ENCODE assay signal across 22 cellular contexts in genomic region chr3:16908006-16908405, GRCh38. TPM values are rescaled to one million over a fixed set of nuclear protein-coding genes. Genes with fewer than 3 reads are reported as not detected.
DNase-seq lines count a peak whose midpoint lies in the region; ATAC-seq and TF ChIP-seq lines count a peak whose summit lies in the region.
"Had no signal": no experiment of that assay in that cellular context is flagged by ENCODE, and none has a peak within 500 bp of the region (broad histone marks: within the 10 kb centered on the region; RNA-seq: fewer than 3 reads in every experiment).

No MANE protein-coding gene starts in this region.

- peaks cover 100% of the 10 kb centered on the region for H3K4me1 ChIP-seq in KMS-11 (ENCODE audit: low read depth, poor library complexity, severe bottlenecking)

- H4K20me1 ChIP-seq in KMS-11 (ENCODE audit: insufficient read depth): no peaks in the 10 kb centered on the region

- peak overlapping the region; percentile 87 for H3K4me2 ChIP-seq in KMS-11
- H3K4me2 ChIP-seq: GM23338 had no signal

- no peaks in the 10 kb centered on the region for H3K9me3 Mint-ChIP-seq in activated naive CD4-positive, alpha-beta T cell treated with anti-CD3 and anti-CD28 coated beads, Interleukin-2, amount 50 U/mL, for 24 hours
- H3K9me3 Mint-ChIP-seq in activated naive CD4-positive, alpha-beta T cell treated with anti-CD3 and anti-CD28 coated beads, Interleukin-2, amount 10 ng/mL, durations not matched to agents 7 days and 5 days: no peaks in the 10 kb centered on the region
- H3K9me3 Mint-ChIP-seq in effector memory CD8-positive, alpha-beta T cell: no peaks in the 10 kb centered on the region
- H3K9me3 Mint-ChIP-seq in naive thymus-derived CD8-positive, alpha-beta T cell: no peaks in the 10 kb centered on the region
- H3K9me3 Mint-ChIP-seq in type B pancreatic cell: no peaks in the 10 kb centered on the region
- H3K9me3 Mint-ChIP-seq: CD8-positive, alpha-beta memory T cell; GM23338 had no signal

- no peaks in the 10 kb centered on the region for H3K36me3 ChIP-seq in KMS-11 (ENCODE audit: insufficient read depth)
- H3K36me3 ChIP-seq: HAP-1 had no signal

- peak overlapping the region; percentile 59 for H3K27ac Mint-ChIP-seq in activated naive CD4-positive, alpha-beta T cell treated with anti-CD3 and anti-CD28 coated beads, Interleukin-2, amount 50 U/mL, for 24 hours
- H3K27ac Mint-ChIP-seq in activated naive CD4-positive, alpha-beta T cell treated with anti-CD3 and anti-CD28 coated beads, Interleukin-2, amount 10 ng/mL, durations not matched to agents 7 days and 5 days: no peak overlapping the region
- peak overlapping the region; percentile 49 to 61 for H3K27ac Mint-ChIP-seq in effector memory CD8-positive, alpha-beta T cell
- H3K27ac Mint-ChIP-seq in naive thymus-derived CD8-positive, alpha-beta T cell: peak overlapping the region in 9 of 10 donors; percentile 5 to 96 (median 70)
- H3K27ac Mint-ChIP-seq in type B pancreatic cell: no peak overlapping the region
- H3K27ac Mint-ChIP-seq: GM23338 had no signal

- peaks cover 5% of the 10 kb centered on the region for H3K36me3 Mint-ChIP-seq in activated naive CD4-positive, alpha-beta T cell treated with anti-CD3 and anti-CD28 coated beads, Interleukin-2, amount 50 U/mL, for 24 hours
- peaks cover 37% of the 10 kb centered on the region for H3K36me3 Mint-ChIP-seq in activated naive CD4-positive, alpha-beta T cell treated with anti-CD3 and anti-CD28 coated beads, Interleukin-2, amount 10 ng/mL, durations not matched to agents 7 days and 5 days
- H3K36me3 Mint-ChIP-seq in effector memory CD8-positive, alpha-beta T cell (ENCODE audit: insufficient read depth): peaks cover 4% of the 10 kb centered on the region
- peaks cover 0 to 4% (median 2%) of the 10 kb centered on the region in 3 donors for H3K36me3 Mint-ChIP-seq in naive thymus-derived CD8-positive, alpha-beta T cell
- H3K36me3 Mint-ChIP-seq in type B pancreatic cell: no peaks in the 10 kb centered on the region

- DNase-seq in activated naive CD4-positive, alpha-beta T cell treated with anti-CD3 and anti-CD28 coated beads, Interleukin-2, amount 10 ng/mL, durations not matched to agents 7 days and 5 days: no peak
- DNase-seq in effector memory CD8-positive, alpha-beta T cell: no peak
- DNase-seq in naive thymus-derived CD8-positive, alpha-beta T cell: no peak
- DNase-seq in left colon (no peak), type B pancreatic cell (ENCODE audit: extremely low spot score, unreplicated experiment) (no peak)
- no peak for DNase-seq in stimulated activated CD4-positive, alpha-beta T cell treated with anti-CD3 and anti-CD28 coated beads, Interleukin-2, amount 100 ng/mL, for 24 hours
- DNase-seq: AML-193; C1 segment of cervical spinal cord; Calu3; CD8-positive, alpha-beta memory T cell; DMS153; KBM-7; NCI-H1092; NCI-H146; NCI-H2029 treated with DMSO at 0.1 percent for 48 hours; NCI-H2171; NCI-H524 treated with DMSO at 0.1 percent for 48 hours had no signal

- H3K79me2 ChIP-seq in KMS-11 (ENCODE audit: insufficient read depth, low read depth): peaks cover 86% of the 10 kb centered on the region

- intact Hi-C loops in left colon (cut with DNase I, micrococcal nuclease): no loop called here

- CTCF ChIA-PET in activated naive CD4-positive, alpha-beta T cell treated with anti-CD3 and anti-CD28 coated beads, Interleukin-2, amount 10 ng/mL, durations not matched to agents 7 days and 5 days (lab: Charles Lee): interaction anchor here (1.1 kb wide), 1 partner anchor 20 kb away, joined by 4 read pairs; no protein-coding TSS in a partner anchor

- no peaks in the 10 kb centered on the region for H3K27me3 Mint-ChIP-seq in activated naive CD4-positive, alpha-beta T cell treated with anti-CD3 and anti-CD28 coated beads, Interleukin-2, amount 50 U/mL, for 24 hours
- H3K27me3 Mint-ChIP-seq in activated naive CD4-positive, alpha-beta T cell treated with anti-CD3 and anti-CD28 coated beads, Interleukin-2, amount 10 ng/mL, durations not matched to agents 7 days and 5 days: no peaks in the 10 kb centered on the region
- no peaks in the 10 kb centered on the region for H3K27me3 Mint-ChIP-seq in effector memory CD8-positive, alpha-beta T cell
- H3K27me3 Mint-ChIP-seq in naive thymus-derived CD8-positive, alpha-beta T cell: no peaks in the 10 kb centered on the region
- H3K27me3 Mint-ChIP-seq in type B pancreatic cell: no peaks in the 10 kb centered on the region

- no peak for ATAC-seq in effector memory CD8-positive, alpha-beta T cell (replicated peaks)
- no peak for ATAC-seq in naive thymus-derived CD8-positive, alpha-beta T cell
- ATAC-seq in left colon: no peak

- H3K27me3 ChIP-seq in KMS-11 (ENCODE audit: insufficient read depth, low read depth): no peaks in the 10 kb centered on the region

- peak overlapping the region; percentile 73 for H3K27ac ChIP-seq in KMS-11
- H3K27ac ChIP-seq: HL-60 had no signal

- TF ChIP-seq CTCF in KMS-11 (conservative IDR thresholded peaks at IDR 0.05; ENCODE audit: low read depth, low read length) (no peak), type B pancreatic cell (conservative IDR thresholded peaks at IDR 0.05) (no peak)

- no peak overlapping the region; the same call in 1 of the 2 replicates for H3K9ac ChIP-seq in KMS-11

- POLR2A ChIA-PET in naive thymus-derived CD8-positive, alpha-beta T cell (lab: Charles Lee): interaction anchor here (0.7 to 1.2 kb wide), 3 partner anchors 8 to 17 kb away, joined by 3 to 4 read pairs (median 3); no protein-coding TSS in a partner anchor

- peak overlapping the region; percentile 82 for H3K4me3 ChIP-seq in KMS-11 (IDR thresholded peaks at IDR 0.05; ENCODE audit: insufficient read depth, low read depth, low read length)
- H3K4me3 ChIP-seq: GM23338, HAP-1 had no signal

- H3K4me3 Mint-ChIP-seq in activated naive CD4-positive, alpha-beta T cell treated with anti-CD3 and anti-CD28 coated beads, Interleukin-2, amount 50 U/mL, for 24 hours: no peak overlapping the region
- H3K4me3 Mint-ChIP-seq in activated naive CD4-positive, alpha-beta T cell treated with anti-CD3 and anti-CD28 coated beads, Interleukin-2, amount 10 ng/mL, durations not matched to agents 7 days and 5 days: no peak overlapping the region
- H3K4me3 Mint-ChIP-seq in effector memory CD8-positive, alpha-beta T cell: peak overlapping the region in 1 of 2 donors; percentile 28
- H3K4me3 Mint-ChIP-seq in naive thymus-derived CD8-positive, alpha-beta T cell: peak overlapping the region in 6 of 10 donors; percentile 5 to 69 (median 25)
- H3K4me3 Mint-ChIP-seq in type B pancreatic cell: no peak overlapping the region
- H3K4me3 Mint-ChIP-seq: GM23338 had no signal

- H3K4me1 Mint-ChIP-seq in activated naive CD4-positive, alpha-beta T cell treated with anti-CD3 and anti-CD28 coated beads, Interleukin-2, amount 50 U/mL, for 24 hours: peaks cover 81% of the 10 kb centered on the region
- peaks cover 70% of the 10 kb centered on the region for H3K4me1 Mint-ChIP-seq in activated naive CD4-positive, alpha-beta T cell treated with anti-CD3 and anti-CD28 coated beads, Interleukin-2, amount 10 ng/mL, durations not matched to agents 7 days and 5 days
- peaks cover 53 to 65% of the 10 kb centered on the region in 2 donors for H3K4me1 Mint-ChIP-seq in effector memory CD8-positive, alpha-beta T cell (ENCODE audit: low read depth in 2 of 2)
- peaks cover 43 to 92% (median 76%) of the 10 kb centered on the region in 4 donors for H3K4me1 Mint-ChIP-seq in naive thymus-derived CD8-positive, alpha-beta T cell
- H3K4me1 Mint-ChIP-seq in type B pancreatic cell (ENCODE audit: unreplicated experiment): peaks cover 9% of the 10 kb centered on the region

- H2AFZ ChIP-seq in KMS-11 (ENCODE audit: low read depth): no peak overlapping the region
- H2AFZ ChIP-seq: GM23338 had no signal

RNA-seq across cellular contexts. Expression of gene PLCL2, which starts 23.3 kb away (rescaled TPM):
- total RNA-seq in naive thymus-derived CD8-positive, alpha-beta T cell: 10 to 100 TPM; 85.0 to 86.3 TPM
- 10 to 100 TPM; 57.7 to 84.4 (median 69.1) TPM for polyA plus RNA-seq in naive thymus-derived CD8-positive, alpha-beta T cell
- total RNA-seq in left colon (10 to 100 TPM; 15.3 to 28.7 TPM), type B pancreatic cell (ENCODE audit: low replicate concordance) (6.5 and 10.6 TPM in 2 replicates)

Comparison
In these comparisons a context has a peak if more than half of its experiments do, and no peak if none do; other contexts are left out.
1. H3K27ac Mint-ChIP-seq: peak in activated naive CD4-positive, alpha-beta T cell treated with anti-CD3 and anti-CD28 coated beads, Interleukin-2, amount 50 U/mL, for 24 hours (single experiment), effector memory CD8-positive, alpha-beta T cell (2 of 2) and naive thymus-derived CD8-positive, alpha-beta T cell (9 of 10); none in activated naive CD4-positive, alpha-beta T cell treated with anti-CD3 and anti-CD28 coated beads, Interleukin-2, amount 10 ng/mL, durations not matched to agents 7 days and 5 days (single experiment) and type B pancreatic cell (single experiment).
2. H3K4me3 Mint-ChIP-seq: peak in naive thymus-derived CD8-positive, alpha-beta T cell (6 of 10); none in activated naive CD4-positive, alpha-beta T cell treated with anti-CD3 and anti-CD28 coated beads, Interleukin-2, amount 50 U/mL, for 24 hours (single experiment), activated naive CD4-positive, alpha-beta T cell treated with anti-CD3 and anti-CD28 coated beads, Interleukin-2, amount 10 ng/mL, durations not matched to agents 7 days and 5 days (single experiment) and type B pancreatic cell (single experiment).